15 cellular contexts compared by ENCODE assay signal in the genomic region with DNA sequence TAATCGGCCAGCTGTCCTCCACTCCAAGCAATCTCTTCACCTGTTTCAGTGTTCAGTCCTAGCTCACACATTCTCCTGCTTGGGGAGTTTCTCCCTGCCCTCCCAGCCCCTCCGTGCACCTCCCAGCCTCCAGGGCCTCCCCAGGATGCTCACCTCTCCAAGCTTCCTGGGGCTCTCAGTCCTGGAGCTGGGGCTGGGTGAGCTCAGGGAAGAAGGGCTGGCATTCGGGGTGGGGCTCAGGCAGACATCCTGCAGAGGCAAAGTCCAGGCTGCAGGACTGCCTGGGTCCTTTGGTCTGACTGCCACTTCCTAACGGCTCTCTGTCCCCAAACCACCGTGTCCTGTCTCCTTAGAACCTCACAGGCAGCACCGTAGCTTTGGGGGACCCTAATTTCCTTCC. TPM values are rescaled to one million over a fixed set of nuclear protein-coding genes. Genes with fewer than 3 reads are reported as not detected.
DNase-seq lines count a peak whose midpoint lies in the region; ATAC-seq and TF ChIP-seq lines count a peak whose summit lies in the region.
"Had no signal": no experiment of that assay in that cellular context is flagged by ENCODE, and none has a peak within 500 bp of the region (broad histone marks: within the 10 kb centered on the region; RNA-seq: fewer than 3 reads in every experiment).

No MANE protein-coding gene starts in this region.

- no peak overlapping the region for H3K9ac ChIP-seq in BLaER1

- H3K36me3 ChIP-seq in BLaER1 (no peaks in the 10 kb centered on the region), RWPE2 (ENCODE audit: low read depth) (no peaks in the 10 kb centered on the region), muscle layer of duodenum (ENCODE audit: control insufficient read depth in 1 of 2, insufficient read depth in 2 of 2, low read length in 2 of 2) (no peaks in the 10 kb centered on the region), breast epithelium (no peaks in the 10 kb centered on the region)

- H4K20me1 ChIP-seq in BLaER1 = no peaks in the 10 kb centered on the region

- TF ChIP-seq CTCF in RWPE2 (IDR thresholded peaks at IDR 0.05; ENCODE audit: poor library complexity, severe bottlenecking) (no peak), glutamatergic neuron (IDR thresholded peaks at IDR 0.05; ENCODE audit: partially characterized antibody, unreplicated experiment) (no peak), RWPE1 (conservative IDR thresholded peaks at IDR 0.05; ENCODE audit: low read depth) (no peak), breast epithelium (IDR thresholded peaks at IDR 0.05) (no peak)

- no peak overlapping the region for H3K4me3 Mint-ChIP-seq in glutamatergic neuron (ENCODE audit: unreplicated experiment)
- H3K4me3 Mint-ChIP-seq: CD4-positive, CD25-positive, alpha-beta regulatory T cell had no signal

- DNase-seq in RWPE2 (ENCODE audit: low spot score) (no peak), glutamatergic neuron (no peak), HUDEP-2 (lab: John Stamatoyannopoulos, UW; ENCODE audit: unreplicated experiment in 76 of 76) (no peak), cerebellum (ENCODE audit: low spot score) (no peak), RWPE1 (ENCODE audit: low spot score) (no peak), breast epithelium (ENCODE audit: low spot score in 2 of 2) (no peak)
- DNase-seq: CD4-positive, CD25-positive, alpha-beta regulatory T cell; H7; IMR-90; Kasumi-1; NCI-H1105; NCI-H187 had no signal

- H3K27me3 Mint-ChIP-seq in glutamatergic neuron (ENCODE audit: unreplicated experiment) = peaks cover 14% of the 10 kb centered on the region

- intact Hi-C loops in breast epithelium (cut with DNase I; ENCODE audit: low total_unique reads) = no loop called here

- CTCF ChIA-PET in RWPE1 (lab: Yijun Ruan, JAX) = no interaction called here

- no peaks in the 10 kb centered on the region for H3K4me1 Mint-ChIP-seq in glutamatergic neuron (ENCODE audit: low read depth, unreplicated experiment)
- H3K4me1 Mint-ChIP-seq: CD4-positive, CD25-positive, alpha-beta regulatory T cell had no signal

- H3K27ac Mint-ChIP-seq in glutamatergic neuron (ENCODE audit: unreplicated experiment) = peak overlapping the region; percentile 81

- TF ChIP-seq POLR2A in breast epithelium (IDR thresholded peaks at IDR 0.05) = no peak

- no peak overlapping the region for H3K4me3 ChIP-seq in BLaER1
- no peak overlapping the region for H3K4me3 ChIP-seq in RWPE2 (ENCODE audit: severe bottlenecking)
- no peak overlapping the region for H3K4me3 ChIP-seq in muscle layer of duodenum (ENCODE audit: low read depth in 1 of 2, low read length in 2 of 2)
- no peak overlapping the region for H3K4me3 ChIP-seq in breast epithelium

- no peaks in the 10 kb centered on the region for H3K27me3 ChIP-seq in BLaER1
- no peaks in the 10 kb centered on the region for H3K27me3 ChIP-seq in RWPE2 (ENCODE audit: insufficient read depth, poor library complexity, severe bottlenecking)
- H3K27me3 ChIP-seq in muscle layer of duodenum (ENCODE audit: low read depth, low read length) = peaks cover 3% of the 10 kb centered on the region
- peaks cover 0 to 5% of the 10 kb centered on the region in 2 donors for H3K27me3 ChIP-seq in breast epithelium

- H3K36me3 Mint-ChIP-seq in glutamatergic neuron (ENCODE audit: unreplicated experiment) = no peaks in the 10 kb centered on the region
- H3K36me3 Mint-ChIP-seq: CD4-positive, CD25-positive, alpha-beta regulatory T cell had no signal

- ATAC-seq in RWPE2 (ENCODE audit: low read depth) = peak; percentile 21; the same call in 2 of the 3 replicates

- H3K9me3 ChIP-seq in BLaER1 (no peaks in the 10 kb centered on the region), RWPE2 (ENCODE audit: severe bottlenecking) (no peaks in the 10 kb centered on the region), muscle layer of duodenum (ENCODE audit: control insufficient read depth in 1 of 2, low read length in 2 of 2) (no peaks in the 10 kb centered on the region), breast epithelium (no peaks in the 10 kb centered on the region)

- H3K4me2 ChIP-seq in BLaER1 = peak overlapping the region; percentile 54

- POLR2A ChIA-PET in RWPE1 (lab: Yijun Ruan, JAX; ENCODE audit: low non-redundant PET) = no interaction called here

- peaks cover 11% of the 10 kb centered on the region for H3K9me3 Mint-ChIP-seq in glutamatergic neuron (ENCODE audit: unreplicated experiment)
- H3K9me3 Mint-ChIP-seq: CD4-positive, CD25-positive, alpha-beta regulatory T cell had no signal

- H3K4me1 ChIP-seq in BLaER1 (peaks cover 61% of the 10 kb centered on the region), RWPE2 (ENCODE audit: insufficient read depth, poor library complexity, severe bottlenecking) (peaks cover 3% of the 10 kb centered on the region), muscle layer of duodenum (ENCODE audit: control insufficient read depth in 1 of 2, insufficient read depth in 2 of 2, low read length in 2 of 2) (no peaks in the 10 kb centered on the region), breast epithelium (no peaks in the 10 kb centered on the region)

- H3K27ac ChIP-seq in BLaER1 (no peak overlapping the region), RWPE2 (ENCODE audit: poor library complexity, severe bottlenecking) (no peak overlapping the region), muscle layer of duodenum (ENCODE audit: low read length) (peak overlapping the region; percentile 67), RWPE1 (no peak overlapping the region), breast epithelium (no peak overlapping the region)

RNA-seq across cellular contexts. Expression of a gene that starts 2.6 kb away (rescaled TPM):
- total RNA-seq in glutamatergic neuron (ENCODE audit: unreplicated experiment) = not detected
- total RNA-seq in cerebellum = 0.73 TPM
- 10 to 100 TPM in 1 of 3 donors, 1 to 10 TPM in 2; 1.6 to 11.8 (median 3.1) TPM for total RNA-seq in breast epithelium
- total RNA-seq: IMR-90, SK-MEL-5 had no signal

RNA-seq across cellular contexts. Expression of a gene that starts 17.2 kb away (rescaled TPM):
- 105 TPM for total RNA-seq in glutamatergic neuron (ENCODE audit: unreplicated experiment)
- total RNA-seq in cerebellum = 17.1 TPM
- total RNA-seq in breast epithelium = 10 to 100 TPM in 2 of 3 donors, 1 to 10 TPM in 1; 6.1 to 20.8 (median 18.4) TPM

RNA-seq across cellular contexts. Expression of a gene that starts 32.0 kb away (rescaled TPM):
- total RNA-seq in glutamatergic neuron (ENCODE audit: unreplicated experiment) (2.8 TPM), cerebellum (0.45 TPM), breast epithelium (1 to 10 TPM in 1 of 3 donors, under 1 TPM in 1, not detected in 1; 0.73 to 1.3 TPM)
- total RNA-seq: IMR-90 had no signal

RNA-seq across cellular contexts. Expression of a gene that starts 38.7 kb away (rescaled TPM):
- total RNA-seq in glutamatergic neuron (ENCODE audit: unreplicated experiment) (223 TPM), cerebellum (69.8 TPM), breast epithelium (1 to 10 TPM in 2 of 3 donors, not detected in 1; 2.5 to 4.6 TPM)

RNA-seq across cellular contexts. Expression of a gene that starts 40.6 kb away (rescaled TPM):
- 0.17 TPM for total RNA-seq in glutamatergic neuron (ENCODE audit: unreplicated experiment)
- not detected for total RNA-seq in cerebellum
- not detected for total RNA-seq in breast epithelium
- total RNA-seq: CD4-positive, CD25-positive, alpha-beta regulatory T cell; H7; IMR-90; SK-MEL-5 had no signal
